15 cellular contexts compared by ENCODE assay signal in genomic region chr10:112261281-112261822, GRCh38. TPM values are rescaled to one million over a fixed set of nuclear protein-coding genes. Genes with fewer than 3 reads are reported as not detected.
DNase-seq lines count a peak whose midpoint lies in the region; ATAC-seq and TF ChIP-seq lines count a peak whose summit lies in the region.
"Had no signal": no experiment of that assay in that cellular context is flagged by ENCODE, and none has a peak within 500 bp of the region (broad histone marks: within the 10 kb centered on the region; RNA-seq: fewer than 3 reads in every experiment).

No MANE protein-coding gene starts in this region.

- TF ChIP-seq CTCF in epithelial cell of esophagus (IDR thresholded peaks at IDR 0.05; ENCODE audit: insufficient read depth, low read depth, low read length, missing control alignments) (no peak), right lobe of liver (IDR thresholded peaks at IDR 0.05) (no peak), thyroid gland (IDR thresholded peaks at IDR 0.05) (no peak)

- no peak overlapping the region for H3K4me3 Mint-ChIP-seq in activated naive CD8-positive, alpha-beta T cell treated with anti-CD3 and anti-CD28 coated beads for 36 hours
- H3K4me3 Mint-ChIP-seq: activated B cell treated with CpG ODN at 0.5 μM for 24 hours; activated naive CD4-positive, alpha-beta T cell treated with anti-CD3 and anti-CD28 coated beads, Interleukin-2, amount 50 U/mL, for 24 hours; immature natural killer cell; naive thymus-derived CD4-positive, alpha-beta T cell had no signal

- intact Hi-C loops in right lobe of liver (cut with DNase I): no loop called here
- intact Hi-C loops in thyroid gland (cut with DNase I): no loop called here

- H3K36me3 Mint-ChIP-seq in activated naive CD8-positive, alpha-beta T cell treated with anti-CD3 and anti-CD28 coated beads for 36 hours: no peaks in the 10 kb centered on the region
- H3K36me3 Mint-ChIP-seq: activated naive CD4-positive, alpha-beta T cell treated with anti-CD3 and anti-CD28 coated beads, Interleukin-2, amount 50 U/mL, for 24 hours; immature natural killer cell; naive thymus-derived CD4-positive, alpha-beta T cell had no signal

- peak; percentile 73 to 80 (median 77) for ATAC-seq in right lobe of liver
- ATAC-seq: naive thymus-derived CD4-positive, alpha-beta T cell had no signal

- no peaks in the 10 kb centered on the region for H3K4me1 Mint-ChIP-seq in activated naive CD8-positive, alpha-beta T cell treated with anti-CD3 and anti-CD28 coated beads for 36 hours
- H3K4me1 Mint-ChIP-seq: activated B cell treated with CpG ODN at 0.5 μM for 24 hours; activated naive CD4-positive, alpha-beta T cell treated with anti-CD3 and anti-CD28 coated beads, Interleukin-2, amount 50 U/mL, for 24 hours; immature natural killer cell; naive thymus-derived CD4-positive, alpha-beta T cell had no signal

- H3K4me1 ChIP-seq in right lobe of liver (peaks cover 0 to 68% (median 18%) of the 10 kb centered on the region in 4 donors), thyroid gland (peaks cover 18 to 32% of the 10 kb centered on the region in 2 donors)

- H3K36me3 ChIP-seq in right lobe of liver (no peaks in the 10 kb centered on the region), thyroid gland (no peaks in the 10 kb centered on the region)
- H3K36me3 ChIP-seq: stomach had no signal

- no peaks in the 10 kb centered on the region for H3K27me3 ChIP-seq in right lobe of liver
- H3K27me3 ChIP-seq in thyroid gland: no peaks in the 10 kb centered on the region
- H3K27me3 ChIP-seq: stomach had no signal

- DNase-seq in HCEC 1CT: peak; percentile 83
- DNase-seq in epithelial cell of esophagus (ENCODE audit: low read depth): peak; percentile 19
- DNase-seq in right lobe of liver: peak in 1 of 3 donors; percentile 74
- peak; percentile 38 to 57 for DNase-seq in thyroid gland
- no peak for DNase-seq in DMS153 (lab: John Stamatoyannopoulos, UW)
- DNase-seq in central memory CD4-positive, alpha-beta T cell: no peak
- DNase-seq in activated naive CD8-positive, alpha-beta T cell treated with anti-CD3 and anti-CD28 coated beads for 36 hours: no peak
- DNase-seq: activated B cell treated with CpG ODN at 0.5 μM for 24 hours; immature natural killer cell; naive thymus-derived CD4-positive, alpha-beta T cell; NCI-H1092; stomach had no signal

- H3K9me3 ChIP-seq in right lobe of liver: no peaks in the 10 kb centered on the region
- no peaks in the 10 kb centered on the region for H3K9me3 ChIP-seq in thyroid gland
- H3K9me3 ChIP-seq: stomach had no signal

- no peak overlapping the region for H3K4me3 ChIP-seq in epithelial cell of esophagus (ENCODE audit: low read length)
- no peak overlapping the region for H3K4me3 ChIP-seq in right lobe of liver
- no peak overlapping the region for H3K4me3 ChIP-seq in thyroid gland (replicated peaks in 1 of 3)
- H3K4me3 ChIP-seq: SK-N-MC, stomach had no signal

- no peak overlapping the region for H3K27ac Mint-ChIP-seq in activated naive CD8-positive, alpha-beta T cell treated with anti-CD3 and anti-CD28 coated beads for 36 hours
- H3K27ac Mint-ChIP-seq: activated B cell treated with CpG ODN at 0.5 μM for 24 hours; activated naive CD4-positive, alpha-beta T cell treated with anti-CD3 and anti-CD28 coated beads, Interleukin-2, amount 50 U/mL, for 24 hours; immature natural killer cell; naive thymus-derived CD4-positive, alpha-beta T cell had no signal

- TF ChIP-seq POLR2A in right lobe of liver (IDR thresholded peaks at IDR 0.05) (peak; percentile 40), thyroid gland (IDR thresholded peaks at IDR 0.05) (no peak)

- WGBS in right lobe of liver (ENCODE audit: insufficient coverage, low coverage, low lambda C conversion rate, missing lambda C conversion rate): 27% methylated on average over 4 of the region's 4 CpGs
- WGBS in thyroid gland, 2 donors: 31 to 56% methylated on average over 4 of the region's 4 CpGs

- no peaks in the 10 kb centered on the region for H3K27me3 Mint-ChIP-seq in activated naive CD8-positive, alpha-beta T cell treated with anti-CD3 and anti-CD28 coated beads for 36 hours
- H3K27me3 Mint-ChIP-seq: activated B cell treated with CpG ODN at 0.5 μM for 24 hours had no signal

- H3K27ac ChIP-seq in right lobe of liver (peak overlapping the region; percentile 9 to 77 (median 67)), thyroid gland (peak overlapping the region; percentile 49 to 79 (median 69))
- H3K27ac ChIP-seq: SK-N-MC, stomach had no signal

- H3K9me3 Mint-ChIP-seq in activated naive CD8-positive, alpha-beta T cell treated with anti-CD3 and anti-CD28 coated beads for 36 hours: no peaks in the 10 kb centered on the region
- H3K9me3 Mint-ChIP-seq: activated B cell treated with CpG ODN at 0.5 μM for 24 hours; activated naive CD4-positive, alpha-beta T cell treated with anti-CD3 and anti-CD28 coated beads, Interleukin-2, amount 50 U/mL, for 24 hours had no signal

RNA-seq across cellular contexts. Expression of gene TECTB, which starts 21.8 kb away (rescaled TPM):
- under 1 TPM; 0.18 to 0.83 (median 0.49) TPM for total RNA-seq in right lobe of liver
- under 1 TPM; 0.29 to 0.89 (median 0.72) TPM for total RNA-seq in thyroid gland
- total RNA-seq in activated naive CD8-positive, alpha-beta T cell treated with anti-CD3 and anti-CD28 coated beads for 36 hours: not detected
- total RNA-seq: activated B cell treated with CpG ODN at 0.5 μM for 24 hours; HT1080; naive thymus-derived CD4-positive, alpha-beta T cell; stomach had no signal

Comparison
In these comparisons a context has a peak if more than half of its experiments do, and no peak if none do; other contexts are left out.
1. DNase-seq: peak in HCEC 1CT (single experiment), epithelial cell of esophagus (single experiment) and thyroid gland (2 of 2); none in DMS153 (single experiment), central memory CD4-positive, alpha-beta T cell (single experiment) and activated naive CD8-positive, alpha-beta T cell treated with anti-CD3 and anti-CD28 coated beads for 36 hours (single experiment).